ENCODE assay signal across 14 cellular contexts in the genomic region with DNA sequence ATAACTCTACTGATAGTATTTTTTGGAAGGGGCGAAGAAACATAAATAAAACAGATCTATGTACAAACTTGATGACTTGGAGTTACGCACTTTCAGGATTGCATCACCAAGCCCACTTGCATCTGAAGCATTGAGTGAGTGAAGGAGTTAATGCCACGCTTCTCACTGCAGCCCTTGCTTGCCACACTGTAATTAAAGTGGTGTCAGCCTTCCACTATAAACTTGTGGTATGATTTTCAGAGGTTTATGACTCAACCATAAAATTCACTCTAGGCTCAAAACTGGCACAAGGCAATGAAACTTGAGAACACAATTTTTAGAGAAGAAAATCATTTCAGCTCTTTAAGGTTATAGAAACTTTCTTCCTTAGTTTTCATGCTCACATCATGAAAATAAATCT.
DNase-seq lines count a peak whose midpoint lies in the region; ATAC-seq and TF ChIP-seq lines count a peak whose summit lies in the region.
"Had no signal": no experiment of that assay in that cellular context is flagged by ENCODE, and none has a peak within 500 bp of the region (broad histone marks: within the 10 kb centered on the region; RNA-seq: fewer than 3 reads in every experiment).

No MANE protein-coding gene starts in this region.

- no peaks in the 10 kb centered on the region for H3K79me2 ChIP-seq in PC-9 (ENCODE audit: low read depth)

- no peak overlapping the region for H2BK20ac ChIP-seq in IMR-90 (ENCODE audit: low read depth, low read length)

- no peak overlapping the region for H4K8ac ChIP-seq in IMR-90 (ENCODE audit: low read depth in 2 of 2, low read length in 2 of 2)

- in situ Hi-C loops in IMR-90 (cut with MboI; ENCODE audit: low sequenced_read_pairs): no loop called here

- no peaks in the 10 kb centered on the region for H3K36me3 ChIP-seq in IMR-90 (ENCODE audit: control insufficient read depth, insufficient read depth, low read length)
- H3K36me3 ChIP-seq in adipocyte (ENCODE audit: control insufficient read depth, insufficient read depth, low read length, severe bottlenecking): no peaks in the 10 kb centered on the region
- H3K36me3 ChIP-seq in PC-9 (ENCODE audit: low read depth): no peaks in the 10 kb centered on the region

- H3K4me3 ChIP-seq in AG10803 (ENCODE audit: low read length) (no peak overlapping the region), IMR-90 (ENCODE audit: insufficient read depth, low read depth, low read length) (no peak overlapping the region), adipocyte (ENCODE audit: low read length) (no peak overlapping the region), PC-9 (no peak overlapping the region)

- H3K18ac ChIP-seq in IMR-90 (ENCODE audit: low read depth, low read length): no peak overlapping the region

- no CpG with 5 or more reads among the region's 3 CpGs for WGBS in IMR-90 (ENCODE audit: extremely low coverage in 2 of 2, insufficient read length in 1 of 2), 2 experiments

- no peaks in the 10 kb centered on the region for H3F3A ChIP-seq in PC-9 (ENCODE audit: insufficient read depth, low read depth)

- no peak overlapping the region for H3K4me2 ChIP-seq in IMR-90 (ENCODE audit: low read depth, low read length)
- no peak overlapping the region for H3K4me2 ChIP-seq in PC-9

- H3K36me3 Mint-ChIP-seq in glutamatergic neuron (ENCODE audit: unreplicated experiment): no peaks in the 10 kb centered on the region
- H3K36me3 Mint-ChIP-seq in stimulated activated memory B cell treated with anti-CD40 and anti-IgM and Interleukin-4, amounts not matched to agents 10 μg/mL and 1 μg/mL and 100 μg/mL, for 72 hours: no peaks in the 10 kb centered on the region

- H3K27ac ChIP-seq in IMR-90 (ENCODE audit: insufficient read depth, low read length) (no peak overlapping the region), PC-9 (no peak overlapping the region)
- H3K27ac ChIP-seq: C4-2B had no signal

- no peak overlapping the region for H3K56ac ChIP-seq in IMR-90 (ENCODE audit: extremely low read depth, insufficient read depth, low read length)

- CTCF ChIA-PET in IMR-90 (lab: Yijun Ruan, JAX) (no interaction called here), PC-9 (lab: Charles Lee) (no interaction called here)

- no peak overlapping the region for H3K27ac Mint-ChIP-seq in glutamatergic neuron (ENCODE audit: unreplicated experiment)
- no peak overlapping the region for H3K27ac Mint-ChIP-seq in stimulated activated memory B cell treated with anti-CD40 and anti-IgM and Interleukin-4, amounts not matched to agents 10 μg/mL and 1 μg/mL and 100 μg/mL, for 72 hours

- no peak for ATAC-seq in IMR-90 (ENCODE audit: low read depth)
- ATAC-seq in stimulated activated memory B cell treated with anti-CD40 and anti-IgM and Interleukin-4, amounts not matched to agents 10 μg/mL and 1 μg/mL and 100 μg/mL, for 72 hours: no peak

- TF ChIP-seq RAD21 in IMR-90 (IDR thresholded peaks at IDR 0.05; ENCODE audit: low read length): no peak

- H3K23ac ChIP-seq in IMR-90 (ENCODE audit: low read depth, low read length): no peak overlapping the region

- H2BK15ac ChIP-seq in IMR-90 (ENCODE audit: low read depth, low read length): no peak overlapping the region

- no peak overlapping the region for H2BK120ac ChIP-seq in IMR-90 (ENCODE audit: low read depth, low read length)

- no peaks in the 10 kb centered on the region for H3K9me1 ChIP-seq in IMR-90 (ENCODE audit: insufficient read depth, low read length)

- H3K4me1 ChIP-seq in IMR-90 (ENCODE audit: control insufficient read depth, insufficient read depth, low read length): no peaks in the 10 kb centered on the region
- no peaks in the 10 kb centered on the region for H3K4me1 ChIP-seq in adipocyte (ENCODE audit: control insufficient read depth, insufficient read depth, low read length)
- H3K4me1 ChIP-seq in PC-9 (replicated peaks; ENCODE audit: insufficient read depth): no peaks in the 10 kb centered on the region

- no peak for TF ChIP-seq POLR2A in IMR-90 (IDR thresholded peaks at IDR 0.05; ENCODE audit: low read depth, low read length)

- H3K9me3 Mint-ChIP-seq in glutamatergic neuron (ENCODE audit: unreplicated experiment): no peaks in the 10 kb centered on the region
- no peaks in the 10 kb centered on the region for H3K9me3 Mint-ChIP-seq in stimulated activated memory B cell treated with anti-CD40 and anti-IgM and Interleukin-4, amounts not matched to agents 10 μg/mL and 1 μg/mL and 100 μg/mL, for 72 hours

- H2AK9ac ChIP-seq in IMR-90 (replicated peaks; ENCODE audit: low read depth, low read length, poor library complexity): no peak overlapping the region

- no peaks in the 10 kb centered on the region for H3K9me2 ChIP-seq in PC-9 (ENCODE audit: insufficient read depth)

- intact Hi-C loops in IMR-90 (cut with micrococcal nuclease) (no loop called here), PC-9 (cut with micrococcal nuclease; ENCODE audit: unreplicated experiment) (no loop called here)

- H3K14ac ChIP-seq in IMR-90 (replicated peaks; ENCODE audit: low read depth, low read length): no peak overlapping the region

- H4K5ac ChIP-seq in IMR-90 (ENCODE audit: low read depth, low read length): no peak overlapping the region

- H3K4me1 Mint-ChIP-seq in glutamatergic neuron (ENCODE audit: low read depth, unreplicated experiment): peaks cover 11% of the 10 kb centered on the region
- no peaks in the 10 kb centered on the region for H3K4me1 Mint-ChIP-seq in stimulated activated memory B cell treated with anti-CD40 and anti-IgM and Interleukin-4, amounts not matched to agents 10 μg/mL and 1 μg/mL and 100 μg/mL, for 72 hours

- H4K20me1 ChIP-seq in IMR-90 (ENCODE audit: insufficient read depth, low read length) (no peaks in the 10 kb centered on the region), PC-9 (ENCODE audit: insufficient read depth) (no peaks in the 10 kb centered on the region)

- H2AK5ac ChIP-seq in IMR-90 (ENCODE audit: low read depth, low read length): no peak overlapping the region

- no peak overlapping the region for H3K4ac ChIP-seq in IMR-90 (ENCODE audit: low read depth, low read length)

- POLR2A ChIA-PET in IMR-90 (lab: Charles Lee; ENCODE audit: unreplicated experiment): no interaction called here
- POLR2A ChIA-PET in PC-9 (lab: Charles Lee; ENCODE audit: unreplicated experiment): interaction anchor here (0.6 kb wide), 1 partner anchor 1225 kb away, joined by 11 read pairs; no protein-coding TSS in a partner anchor

- peak overlapping the region; percentile 35 for H3K4me3 Mint-ChIP-seq in glutamatergic neuron (ENCODE audit: unreplicated experiment)
- no peak overlapping the region for H3K4me3 Mint-ChIP-seq in stimulated activated memory B cell treated with anti-CD40 and anti-IgM and Interleukin-4, amounts not matched to agents 10 μg/mL and 1 μg/mL and 100 μg/mL, for 72 hours

- peak; percentile 21 for DNase-seq in AG10803 (ENCODE audit: low read depth)
- DNase-seq in IMR-90: no peak
- DNase-seq in adipocyte (ENCODE audit: low read depth): peak; percentile 42
- no peak for DNase-seq in glutamatergic neuron
- DNase-seq in inferior parietal cortex (ENCODE audit: extremely low spot score): no peak
- no peak for DNase-seq in NCI-H1436 (lab: John Stamatoyannopoulos, UW)
- DNase-seq in PC-9: no peak
- DNase-seq: DND-41, Karpas-422, NCI-H1930, NCI-H446, NCI-H748 treated with DMSO at 0.1 percent for 48 hours had no signal

- no peaks in the 10 kb centered on the region for H3K79me1 ChIP-seq in IMR-90 (ENCODE audit: low read depth in 1 of 2, low read length in 2 of 2)

- H3K9ac ChIP-seq in IMR-90 (ENCODE audit: low read depth, low read length) (no peak overlapping the region), adipocyte (ENCODE audit: low read length) (no peak overlapping the region)

- no peak overlapping the region for H4K91ac ChIP-seq in IMR-90 (ENCODE audit: insufficient read depth, low read depth, low read length)

- dilution Hi-C loops in IMR-90 (cut with HindIII; ENCODE audit: low sequenced_read_pairs, unreplicated experiment): no loop called here

- no peak for TF ChIP-seq CTCF in AG10803 (conservative IDR thresholded peaks at IDR 0.05; ENCODE audit: low read length)
- no peak for TF ChIP-seq CTCF in IMR-90 (conservative IDR thresholded peaks at IDR 0.05; ENCODE audit: low read depth, low read length)
- TF ChIP-seq CTCF in glutamatergic neuron (IDR thresholded peaks at IDR 0.05; ENCODE audit: partially characterized antibody, unreplicated experiment): no peak
- no peak for TF ChIP-seq CTCF in PC-9 (conservative IDR thresholded peaks at IDR 0.05)

- H3K27me3 ChIP-seq in IMR-90 (ENCODE audit: control insufficient read depth, insufficient read depth, low read length): no peaks in the 10 kb centered on the region
- no peaks in the 10 kb centered on the region for H3K27me3 ChIP-seq in adipocyte (replicated peaks; ENCODE audit: control insufficient read depth, insufficient read depth, low read length)
- H3K27me3 ChIP-seq in PC-9 (ENCODE audit: insufficient read depth, low read depth): no peaks in the 10 kb centered on the region

- no TSS peak for BruUV-seq in IMR-90 (replicated peaks; lab: Mats Ljungman, UMichigan)
- no TSS peak for BruUV-seq in PC-9 (replicated peaks; lab: Mats Ljungman, UMichigan)

- H3K9me3 ChIP-seq in IMR-90 (ENCODE audit: control insufficient read depth, insufficient read depth, low read length): no peaks in the 10 kb centered on the region
- no peaks in the 10 kb centered on the region for H3K9me3 ChIP-seq in adipocyte (ENCODE audit: control insufficient read depth, low read length)
- no peaks in the 10 kb centered on the region for H3K9me3 ChIP-seq in PC-9 (ENCODE audit: insufficient read depth, low read depth)

- no peak overlapping the region for H2BK5ac ChIP-seq in IMR-90 (ENCODE audit: low read depth, low read length, poor library complexity, severe bottlenecking)

- H2AFZ ChIP-seq in IMR-90 (replicated peaks; ENCODE audit: low read length, poor library complexity) (no peak overlapping the region), PC-9 (no peak overlapping the region)

- H3K27me3 Mint-ChIP-seq in glutamatergic neuron (ENCODE audit: unreplicated experiment): no peaks in the 10 kb centered on the region
- H3K27me3 Mint-ChIP-seq in stimulated activated memory B cell treated with anti-CD40 and anti-IgM and Interleukin-4, amounts not matched to agents 10 μg/mL and 1 μg/mL and 100 μg/mL, for 72 hours: peaks cover 7% of the 10 kb centered on the region

TF ChIP-seq in IMR-90, 13 proteins besides CTCF, POLR2A, EP300 and RAD21:
- TF ChIP-seq CEBPB (IDR thresholded peaks at IDR 0.05; ENCODE audit: low read depth, low read length): peak; percentile 23; the same call in 1 of the 2 replicates
- TF ChIP-seq RFX5 (IDR thresholded peaks at IDR 0.05; ENCODE audit: low read depth, low read length): no peak

Comparison
In these comparisons a context has a peak if more than half of its experiments do, and no peak if none do; other contexts are left out.
1. DNase-seq: peak in AG10803 (single experiment) and adipocyte (single experiment); none in IMR-90 (single experiment), glutamatergic neuron (single experiment), inferior parietal cortex (single experiment), NCI-H1436 (single experiment) and PC-9 (0 of 2).